8 cellular contexts compared by ENCODE assay signal in the genomic region with DNA sequence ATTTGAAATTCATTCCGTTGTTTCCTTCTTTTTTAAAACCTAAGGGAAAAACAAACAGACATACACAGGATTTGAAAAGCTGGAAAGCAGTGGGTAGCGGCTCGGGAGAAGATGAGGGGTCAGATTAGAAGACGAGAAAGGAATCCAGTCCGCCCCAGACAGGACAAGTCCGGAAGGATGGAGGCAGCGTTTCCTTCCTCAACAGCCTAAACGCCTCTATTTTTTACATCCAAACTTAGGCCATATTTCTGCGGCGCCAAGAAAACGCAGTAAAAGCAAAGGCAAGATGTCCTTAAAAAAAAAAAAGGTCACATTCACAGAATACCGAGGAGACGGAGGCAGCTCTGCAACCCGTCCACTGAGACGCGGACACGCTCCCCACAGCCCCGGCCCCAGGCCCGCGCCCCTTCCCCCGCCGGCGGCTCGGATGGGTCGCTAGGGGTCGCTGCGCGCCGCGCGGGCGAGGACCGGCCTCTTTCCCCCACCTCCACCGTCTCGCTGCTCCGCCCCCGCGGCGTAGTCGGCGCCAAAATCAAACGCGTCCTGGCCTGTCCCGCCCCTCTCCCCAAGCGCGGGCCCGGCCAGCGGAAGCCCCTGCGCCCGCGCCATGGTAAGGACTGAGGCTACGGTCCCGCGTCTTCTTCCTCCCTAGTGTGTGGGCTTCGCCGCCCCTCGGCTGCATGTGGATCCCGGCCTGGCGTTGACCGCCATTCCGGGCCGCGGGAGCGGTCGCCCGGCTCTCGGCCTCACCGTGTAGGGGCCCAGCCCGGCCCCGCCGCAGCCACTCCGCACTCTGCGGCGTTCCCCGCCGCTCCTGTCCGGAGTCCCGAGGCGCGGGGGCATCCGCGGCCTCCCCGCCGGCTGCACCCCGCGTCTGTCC. TPM values are rescaled to one million over a fixed set of nuclear protein-coding genes. Genes with fewer than 3 reads are reported as not detected.
DNase-seq lines count a peak whose midpoint lies in the region; ATAC-seq lines count a peak whose summit lies in the region.

A gene with protein sequence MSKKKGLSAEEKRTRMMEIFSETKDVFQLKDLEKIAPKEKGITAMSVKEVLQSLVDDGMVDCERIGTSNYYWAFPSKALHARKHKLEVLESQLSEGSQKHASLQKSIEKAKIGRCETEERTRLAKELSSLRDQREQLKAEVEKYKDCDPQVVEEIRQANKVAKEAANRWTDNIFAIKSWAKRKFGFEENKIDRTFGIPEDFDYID (plus strand): TSS at position 558 of the 880 bp plus-strand sequence. CDS start 50 bp downstream, at position 608.

- H3K9me3 Mint-ChIP-seq in activated T-cell treated with anti-CD3 and anti-CD28 coated beads, Interleukin-2, amount 50 U/mL, for 72 hours, result no peaks in the 10 kb centered on the region
- no peaks in the 10 kb centered on the region for H3K9me3 Mint-ChIP-seq in naive B cell
- H3K9me3 Mint-ChIP-seq in stimulated activated memory B cell treated with anti-CD40 and anti-IgM and Interleukin-4, amounts not matched to agents 10 μg/mL and 1 μg/mL and 100 μg/mL, for 72 hours, result no peaks in the 10 kb centered on the region

- DNase-seq in EH (ENCODE audit: low read depth) (peak; percentile 79), RKO (ENCODE audit: low spot score) (peak; percentile 86), fibroblast of gingiva (ENCODE audit: low read depth) (peak; percentile 66), naive B cell (peak; percentile 88)
- DNase-seq in activated T-cell treated with anti-CD3 and anti-CD28 coated beads, Interleukin-2, amount 50 U/mL, for 72 hours, result peak; percentile 95 to 96

- peak within 1 kb of the TSS; percentile 90 to 91 for H3K4me3 Mint-ChIP-seq in activated T-cell treated with anti-CD3 and anti-CD28 coated beads, Interleukin-2, amount 50 U/mL, for 72 hours
- peak within 1 kb of the TSS; percentile 90 to 98 (median 93) for H3K4me3 Mint-ChIP-seq in naive B cell
- H3K4me3 Mint-ChIP-seq in stimulated activated memory B cell treated with anti-CD40 and anti-IgM and Interleukin-4, amounts not matched to agents 10 μg/mL and 1 μg/mL and 100 μg/mL, for 72 hours, result peak within 1 kb of the TSS; percentile 93

- H3K9me3 ChIP-seq in KOPT-K1 (ENCODE audit: insufficient read depth, low read length, poor library complexity, severe bottlenecking), result no peaks in the 10 kb centered on the region

- H3K36me3 Mint-ChIP-seq in activated T-cell treated with anti-CD3 and anti-CD28 coated beads, Interleukin-2, amount 50 U/mL, for 72 hours (ENCODE audit: insufficient read depth in 2 of 2), result peaks cover under 1 to 2% of the 10 kb centered on the region in 2 donors
- no peaks in the 10 kb centered on the region for H3K36me3 Mint-ChIP-seq in naive B cell
- no peaks in the 10 kb centered on the region for H3K36me3 Mint-ChIP-seq in stimulated activated memory B cell treated with anti-CD40 and anti-IgM and Interleukin-4, amounts not matched to agents 10 μg/mL and 1 μg/mL and 100 μg/mL, for 72 hours

- no peaks in the 10 kb centered on the region for H3K27me3 Mint-ChIP-seq in activated T-cell treated with anti-CD3 and anti-CD28 coated beads, Interleukin-2, amount 50 U/mL, for 72 hours (ENCODE audit: low read depth)
- no peaks in the 10 kb centered on the region for H3K27me3 Mint-ChIP-seq in naive B cell
- no peaks in the 10 kb centered on the region for H3K27me3 Mint-ChIP-seq in stimulated activated memory B cell treated with anti-CD40 and anti-IgM and Interleukin-4, amounts not matched to agents 10 μg/mL and 1 μg/mL and 100 μg/mL, for 72 hours

- peak; percentile 77 for ATAC-seq in GM21786 (IDR thresholded peaks at IDR 0.05; ENCODE audit: unreplicated experiment)
- ATAC-seq in activated T-cell treated with anti-CD3 and anti-CD28 coated beads, Interleukin-2, amount 50 U/mL, for 72 hours (replicated peaks in 1 of 2), result peak; percentile 93 to 97
- peak; percentile 87 to 90 for ATAC-seq in naive B cell (ENCODE audit: low read depth in 2 of 2)
- ATAC-seq in stimulated activated memory B cell treated with anti-CD40 and anti-IgM and Interleukin-4, amounts not matched to agents 10 μg/mL and 1 μg/mL and 100 μg/mL, for 72 hours, result peak; percentile 95

- H3K4me1 Mint-ChIP-seq in activated T-cell treated with anti-CD3 and anti-CD28 coated beads, Interleukin-2, amount 50 U/mL, for 72 hours (ENCODE audit: low read depth), result peaks cover 38% of the 10 kb centered on the region
- peaks cover 32 to 49% (median 44%) of the 10 kb centered on the region in 3 donors for H3K4me1 Mint-ChIP-seq in naive B cell
- peaks cover 46% of the 10 kb centered on the region for H3K4me1 Mint-ChIP-seq in stimulated activated memory B cell treated with anti-CD40 and anti-IgM and Interleukin-4, amounts not matched to agents 10 μg/mL and 1 μg/mL and 100 μg/mL, for 72 hours

- H3K27ac Mint-ChIP-seq in activated T-cell treated with anti-CD3 and anti-CD28 coated beads, Interleukin-2, amount 50 U/mL, for 72 hours, result peak within 1 kb of the TSS; percentile 62
- peak within 1 kb of the TSS; percentile 31 to 91 (median 61) for H3K27ac Mint-ChIP-seq in naive B cell
- H3K27ac Mint-ChIP-seq in stimulated activated memory B cell treated with anti-CD40 and anti-IgM and Interleukin-4, amounts not matched to agents 10 μg/mL and 1 μg/mL and 100 μg/mL, for 72 hours, result peak within 1 kb of the TSS; percentile 53

- H3K36me3 ChIP-seq in KOPT-K1 (ENCODE audit: insufficient read depth, low read length), result no peaks in the 10 kb centered on the region

- peak within 1 kb of the TSS; percentile 96 for H3K27ac ChIP-seq in KOPT-K1 (ENCODE audit: low read depth, low read length, poor library complexity, severe bottlenecking)

RNA-seq across cellular contexts. Expression of the gene that starts here (rescaled TPM):
- total RNA-seq in activated T-cell treated with anti-CD3 and anti-CD28 coated beads, Interleukin-2, amount 50 U/mL, for 72 hours, result 10 to 100 TPM; 29.8 to 38.4 TPM
- polyA plus RNA-seq in naive B cell (ENCODE audit: low read depth in 6 of 6), result under 1 TPM in 2 of 6 donors, not detected in 4; 0.31 to 0.78 TPM

Comparison
In these comparisons a context has a peak if more than half of its experiments do, and no peak if none do; other contexts are left out.
1. Peak in every context shown above with its lines: DNase-seq, ATAC-seq and H3K27ac ChIP-seq.
2. Peak in DNase-seq and ATAC-seq in naive B cell; RNA of the gene not detected or under 1 TPM.